Comparison of ENCODE assay signal across 11 cellular contexts in the genomic region with DNA sequence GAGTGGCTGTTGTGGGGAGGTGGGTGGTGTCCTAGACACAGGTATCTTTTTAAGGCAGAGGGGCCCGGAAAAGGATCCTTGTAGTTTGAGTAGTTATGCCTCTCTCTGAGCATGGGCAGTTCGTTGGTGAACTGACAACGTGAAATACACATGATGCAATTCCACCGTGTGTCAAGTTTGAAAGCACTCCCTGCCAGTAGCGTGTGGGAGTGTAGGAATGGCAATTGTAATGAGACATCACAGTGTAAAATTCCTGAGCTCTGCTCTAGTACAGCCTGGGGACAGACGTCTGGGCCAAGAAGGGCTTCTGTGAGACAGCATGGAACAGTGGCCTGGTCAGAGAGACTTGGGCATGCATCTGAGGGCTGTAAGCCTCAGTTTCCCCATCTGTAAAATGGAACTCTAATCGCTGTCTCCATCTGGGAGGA. TPM values are rescaled to one million over a fixed set of nuclear protein-coding genes. Genes with fewer than 3 reads are reported as not detected.
DNase-seq lines count a peak whose midpoint lies in the region; ATAC-seq and TF ChIP-seq lines count a peak whose summit lies in the region.
"Had no signal": no experiment of that assay in that cellular context is flagged by ENCODE, and none has a peak within 500 bp of the region (broad histone marks: within the 10 kb centered on the region; RNA-seq: fewer than 3 reads in every experiment).

No MANE protein-coding gene starts in this region.

- no peak overlapping the region for H3K4me3 ChIP-seq in uterus
- H3K4me3 ChIP-seq: stomach had no signal

- peak overlapping the region; percentile 34 for H3K27ac Mint-ChIP-seq in activated naive CD8-positive, alpha-beta T cell
- no peak overlapping the region for H3K27ac Mint-ChIP-seq in activated naive CD8-positive, alpha-beta T cell treated with anti-CD3 and anti-CD28 coated beads for 36 hours
- peak overlapping the region; percentile 37 for H3K27ac Mint-ChIP-seq in activated T-helper 17 cell treated with anti-CD3 and anti-CD28 coated beads, Interleukin-2, amount 50 U/mL, for 72 hours
- H3K27ac Mint-ChIP-seq: memory B cell had no signal

- no peaks in the 10 kb centered on the region for H3K36me3 Mint-ChIP-seq in activated naive CD8-positive, alpha-beta T cell
- H3K36me3 Mint-ChIP-seq in activated naive CD8-positive, alpha-beta T cell treated with anti-CD3 and anti-CD28 coated beads for 36 hours = peaks cover 1% of the 10 kb centered on the region
- no peaks in the 10 kb centered on the region for H3K36me3 Mint-ChIP-seq in activated T-helper 17 cell treated with anti-CD3 and anti-CD28 coated beads, Interleukin-2, amount 50 U/mL, for 72 hours (ENCODE audit: low read depth)
- H3K36me3 Mint-ChIP-seq: memory B cell had no signal

- in situ Hi-C loops in G401 (cut with HindIII; ENCODE audit: low sequenced_read_pairs) = no loop called here

- DNase-seq in activated naive CD8-positive, alpha-beta T cell treated with anti-CD3 and anti-CD28 coated beads for 36 hours = no peak
- peak; percentile 78 for DNase-seq in hepatic stellate cell (ENCODE audit: low spot score)
- peak; percentile 63 to 67 for DNase-seq in uterus
- no peak for DNase-seq in G401 (ENCODE audit: low spot score)
- DNase-seq in activated CD8-positive, alpha-beta memory T cell treated with anti-CD3 and anti-CD28 coated beads, Interleukin-2, amount 50 U/mL, for 48 hours = no peak
- DNase-seq: stomach had no signal

- H3K9me3 Mint-ChIP-seq in activated naive CD8-positive, alpha-beta T cell (ENCODE audit: low read depth) = no peaks in the 10 kb centered on the region
- H3K9me3 Mint-ChIP-seq in activated naive CD8-positive, alpha-beta T cell treated with anti-CD3 and anti-CD28 coated beads for 36 hours = no peaks in the 10 kb centered on the region
- H3K9me3 Mint-ChIP-seq in activated T-helper 17 cell treated with anti-CD3 and anti-CD28 coated beads, Interleukin-2, amount 50 U/mL, for 72 hours = no peaks in the 10 kb centered on the region
- H3K9me3 Mint-ChIP-seq: memory B cell had no signal

- intact Hi-C loops in uterus (cut with DNase I; ENCODE audit: low total_unique reads) = no loop called here

- no peaks in the 10 kb centered on the region for H3K27me3 Mint-ChIP-seq in activated naive CD8-positive, alpha-beta T cell
- no peaks in the 10 kb centered on the region for H3K27me3 Mint-ChIP-seq in activated naive CD8-positive, alpha-beta T cell treated with anti-CD3 and anti-CD28 coated beads for 36 hours
- no peaks in the 10 kb centered on the region for H3K27me3 Mint-ChIP-seq in activated T-helper 17 cell treated with anti-CD3 and anti-CD28 coated beads, Interleukin-2, amount 50 U/mL, for 72 hours
- H3K27me3 Mint-ChIP-seq: memory B cell had no signal

- peak overlapping the region in 1 of 2 donors; percentile 39 for H3K27ac ChIP-seq in uterus
- H3K27ac ChIP-seq: C4-2B, stomach had no signal

- peaks cover 0 to 17% of the 10 kb centered on the region in 2 donors for H3K4me1 ChIP-seq in uterus

- no peak for TF ChIP-seq CTCF in uterus (IDR thresholded peaks at IDR 0.05)

- H3K4me1 Mint-ChIP-seq in activated naive CD8-positive, alpha-beta T cell (ENCODE audit: low read depth) = peaks cover 45% of the 10 kb centered on the region
- peaks cover 44% of the 10 kb centered on the region for H3K4me1 Mint-ChIP-seq in activated naive CD8-positive, alpha-beta T cell treated with anti-CD3 and anti-CD28 coated beads for 36 hours
- peaks cover 27% of the 10 kb centered on the region for H3K4me1 Mint-ChIP-seq in activated T-helper 17 cell treated with anti-CD3 and anti-CD28 coated beads, Interleukin-2, amount 50 U/mL, for 72 hours

- ATAC-seq in activated T-helper 17 cell treated with anti-CD3 and anti-CD28 coated beads, Interleukin-2, amount 50 U/mL, for 72 hours (replicated peaks) = no peak
- no peak for ATAC-seq in HG03175 (IDR thresholded peaks at IDR 0.05; ENCODE audit: unreplicated experiment)

- H3K27me3 ChIP-seq in uterus = no peaks in the 10 kb centered on the region
- H3K27me3 ChIP-seq: stomach had no signal

- H3K36me3 ChIP-seq in uterus = no peaks in the 10 kb centered on the region

- H3K4me3 Mint-ChIP-seq in activated naive CD8-positive, alpha-beta T cell = peak overlapping the region; percentile 20
- H3K4me3 Mint-ChIP-seq in activated naive CD8-positive, alpha-beta T cell treated with anti-CD3 and anti-CD28 coated beads for 36 hours = no peak overlapping the region
- H3K4me3 Mint-ChIP-seq in activated T-helper 17 cell treated with anti-CD3 and anti-CD28 coated beads, Interleukin-2, amount 50 U/mL, for 72 hours = no peak overlapping the region
- H3K4me3 Mint-ChIP-seq: memory B cell had no signal

- H3K9me3 ChIP-seq in uterus = no peaks in the 10 kb centered on the region
- H3K9me3 ChIP-seq: stomach had no signal

- TF ChIP-seq POLR2A in uterus (IDR thresholded peaks at IDR 0.05) = no peak

RNA-seq across cellular contexts. Expression of a gene that starts 10.4 kb away (rescaled TPM):
- total RNA-seq in activated naive CD8-positive, alpha-beta T cell treated with anti-CD3 and anti-CD28 coated beads for 36 hours = 10 to 100 TPM; 77.5 to 78.5 TPM
- total RNA-seq in activated T-helper 17 cell treated with anti-CD3 and anti-CD28 coated beads, Interleukin-2, amount 50 U/mL, for 72 hours = 10 to 100 TPM; 62.6 to 73.7 TPM
- 10 to 100 TPM in 1 of 4 donors, not detected in 3; 16.7 TPM for total RNA-seq in uterus
- 108 and 120 TPM in 2 replicates for total RNA-seq in G401 (2014; rRNA removed; shearing (Covaris generic))

RNA-seq across cellular contexts. Expression of a gene that starts 29.2 kb away (rescaled TPM):
- 10 to 100 TPM; 54.3 to 56.0 TPM for total RNA-seq in activated naive CD8-positive, alpha-beta T cell treated with anti-CD3 and anti-CD28 coated beads for 36 hours
- 10 to 100 TPM; 43.1 to 69.5 TPM for total RNA-seq in activated T-helper 17 cell treated with anti-CD3 and anti-CD28 coated beads, Interleukin-2, amount 50 U/mL, for 72 hours
- 100 to 1,000 TPM in 1 of 4 donors, 10 to 100 TPM in 2, 1 to 10 TPM in 1; 4.9 to 135 (median 74.2) TPM for total RNA-seq in uterus
- total RNA-seq in G401 (2014; rRNA removed; shearing (Covaris generic)) = 31.8 and 37.7 TPM in 2 replicates

RNA-seq across cellular contexts. Expression of a gene that starts 56.3 kb away (rescaled TPM):
- 10 to 100 TPM; 66.7 to 68.0 TPM for total RNA-seq in activated naive CD8-positive, alpha-beta T cell treated with anti-CD3 and anti-CD28 coated beads for 36 hours
- 10 to 100 TPM; 62.1 to 77.5 TPM for total RNA-seq in activated T-helper 17 cell treated with anti-CD3 and anti-CD28 coated beads, Interleukin-2, amount 50 U/mL, for 72 hours
- 10 to 100 TPM in 3 of 4 donors, 1 to 10 TPM in 1; 6.9 to 57.8 (median 24.1) TPM for total RNA-seq in uterus
- total RNA-seq in G401 (2014; rRNA removed; shearing (Covaris generic)) = 162 and 188 TPM in 2 replicates

RNA-seq across cellular contexts. Expression of a gene that starts 59.2 kb away (rescaled TPM):
- total RNA-seq in activated naive CD8-positive, alpha-beta T cell treated with anti-CD3 and anti-CD28 coated beads for 36 hours = 1 to 10 TPM; 8.5 to 9.5 TPM
- 1 to 10 TPM; 3.9 to 8.4 TPM for total RNA-seq in activated T-helper 17 cell treated with anti-CD3 and anti-CD28 coated beads, Interleukin-2, amount 50 U/mL, for 72 hours
- total RNA-seq in uterus = 10 to 100 TPM in 2 of 4 donors, 1 to 10 TPM in 2; 2.4 to 64.0 (median 20.7) TPM
- 18.5 and 20.5 TPM in 2 replicates for total RNA-seq in G401 (2014; rRNA removed; shearing (Covaris generic))

Comparison
In these comparisons a context has a peak if more than half of its experiments do, and no peak if none do; other contexts are left out.
1. DNase-seq: peak in hepatic stellate cell (single experiment) and uterus (2 of 2); none in activated naive CD8-positive, alpha-beta T cell treated with anti-CD3 and anti-CD28 coated beads for 36 hours (single experiment), G401 (single experiment) and activated CD8-positive, alpha-beta memory T cell treated with anti-CD3 and anti-CD28 coated beads, Interleukin-2, amount 50 U/mL, for 48 hours (single experiment).